Comparison of ENCODE assay signal across 30 cellular contexts in the genomic region with DNA sequence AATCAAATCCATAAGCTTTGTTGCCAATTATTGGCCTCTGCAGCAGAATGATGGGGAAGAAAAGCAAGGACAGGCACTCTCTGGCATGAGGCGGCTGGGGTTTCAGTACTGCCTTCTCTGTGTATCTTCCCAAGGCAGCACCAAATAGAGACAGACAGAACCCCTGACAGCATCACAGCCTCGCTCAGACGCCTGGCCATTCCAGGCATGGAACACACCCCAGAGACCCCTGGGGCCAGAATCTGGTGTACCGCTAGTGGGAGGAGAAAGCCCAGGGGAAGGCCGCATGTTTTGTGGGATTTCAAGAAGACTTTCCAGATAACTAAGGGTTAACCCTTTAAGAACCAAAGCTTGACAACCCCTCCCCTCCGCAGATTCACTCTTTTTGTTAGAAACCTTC.
"Had no signal": no experiment of that assay in that cellular context is flagged by ENCODE, and none has a peak within 500 bp of the region (broad histone marks: within the 10 kb centered on the region; RNA-seq: fewer than 3 reads in every experiment).

No MANE protein-coding gene starts in this region.

- H3K9me3 ChIP-seq: ascending aorta, breast epithelium had no signal

- H3K4me3 Mint-ChIP-seq: activated CD4-positive, alpha-beta memory T cell treated with anti-CD3 and anti-CD28 coated beads for 36 hours; activated CD4-positive, alpha-beta T cell treated with anti-CD3 and anti-CD28 coated beads for 36 hours; activated CD4-positive, alpha-beta T cell treated with anti-CD3 and anti-CD28 coated beads, Interleukin-2, amount 10 ng/mL, durations not matched to agents 24 days and 14 days; activated naive CD4-positive, alpha-beta T cell treated with anti-CD3 and anti-CD28 coated beads, Interleukin-2, amount 10 ng/mL, durations not matched to agents 7 days and 5 days; activated naive CD8-positive, alpha-beta T cell treated with anti-CD3 and anti-CD28 coated beads, Interleukin-2, amount 10 ng/mL, durations not matched to agents 7 days and 5 days; activated T-cell treated with anti-CD3 and anti-CD28 coated beads, Interleukin-2, amount 50 U/mL, for 24 hours; activated T-cell treated with anti-CD3 and anti-CD28 coated beads, Interleukin-2, amount 50 U/mL, for 72 hours; brain; dendritic cell treated with granulocyte-macrophage colony-stimulating factor and Interleukin-4, amounts not matched to agents 40 ng/mL and 50 ng/mL, for 4 days; endodermal cell; T-helper 17 cell; T-helper 2 cell treated with Interferon-gamma antibody and Interleukin-4, amounts not matched to agents 5 μg/mL and 100 μg/mL, for 36 hours had no signal

- H3K36me3 ChIP-seq: ascending aorta, breast epithelium, cardiac muscle cell had no signal

- H3K27ac Mint-ChIP-seq: activated CD4-positive, alpha-beta memory T cell treated with anti-CD3 and anti-CD28 coated beads for 36 hours; activated CD4-positive, alpha-beta T cell treated with anti-CD3 and anti-CD28 coated beads for 36 hours; activated CD4-positive, alpha-beta T cell treated with anti-CD3 and anti-CD28 coated beads, Interleukin-2, amount 10 ng/mL, durations not matched to agents 24 days and 14 days; activated naive CD4-positive, alpha-beta T cell treated with anti-CD3 and anti-CD28 coated beads, Interleukin-2, amount 10 ng/mL, durations not matched to agents 7 days and 5 days; activated naive CD4-positive, alpha-beta T cell treated with anti-CD3 and anti-CD28 coated beads, Interleukin-2, amount 50 U/mL, for 72 hours; activated naive CD8-positive, alpha-beta T cell treated with anti-CD3 and anti-CD28 coated beads, Interleukin-2, amount 10 ng/mL, durations not matched to agents 7 days and 5 days; activated T-cell treated with anti-CD3 and anti-CD28 coated beads, Interleukin-2, amount 50 U/mL, for 24 hours; activated T-cell treated with anti-CD3 and anti-CD28 coated beads, Interleukin-2, amount 50 U/mL, for 72 hours; brain; dendritic cell treated with granulocyte-macrophage colony-stimulating factor and Interleukin-4, amounts not matched to agents 40 ng/mL and 50 ng/mL, for 4 days; endodermal cell; T-helper 17 cell; T-helper 2 cell treated with Interferon-gamma antibody and Interleukin-4, amounts not matched to agents 5 μg/mL and 100 μg/mL, for 36 hours had no signal

- H3K4me1 Mint-ChIP-seq: activated CD4-positive, alpha-beta T cell treated with anti-CD3 and anti-CD28 coated beads for 36 hours; activated CD4-positive, alpha-beta T cell treated with anti-CD3 and anti-CD28 coated beads, Interleukin-2, amount 10 ng/mL, durations not matched to agents 24 days and 14 days; activated naive CD4-positive, alpha-beta T cell treated with anti-CD3 and anti-CD28 coated beads, Interleukin-2, amount 10 ng/mL, durations not matched to agents 7 days and 5 days; activated naive CD8-positive, alpha-beta T cell treated with anti-CD3 and anti-CD28 coated beads, Interleukin-2, amount 10 ng/mL, durations not matched to agents 7 days and 5 days; brain; endodermal cell had no signal

- H3K4me3 ChIP-seq: ascending aorta, breast epithelium, cardiac muscle cell, coronary artery, dorsolateral prefrontal cortex had no signal

- H3K36me3 Mint-ChIP-seq: activated CD4-positive, alpha-beta memory T cell treated with anti-CD3 and anti-CD28 coated beads for 36 hours; activated naive CD4-positive, alpha-beta T cell treated with anti-CD3 and anti-CD28 coated beads, Interleukin-2, amount 10 ng/mL, durations not matched to agents 7 days and 5 days; activated naive CD4-positive, alpha-beta T cell treated with anti-CD3 and anti-CD28 coated beads, Interleukin-2, amount 50 U/mL, for 72 hours; activated naive CD8-positive, alpha-beta T cell treated with anti-CD3 and anti-CD28 coated beads, Interleukin-2, amount 10 ng/mL, durations not matched to agents 7 days and 5 days; brain had no signal

- H3K27ac ChIP-seq: ascending aorta, breast epithelium, cardiac muscle cell, coronary artery, dorsolateral prefrontal cortex had no signal

- DNase-seq: activated CD4-positive, alpha-beta memory T cell treated with anti-CD3 and anti-CD28 coated beads for 36 hours; activated CD4-positive, alpha-beta T cell treated with anti-CD3 and anti-CD28 coated beads for 36 hours; activated CD4-positive, alpha-beta T cell treated with anti-CD3 and anti-CD28 coated beads, Interleukin-2, amount 10 ng/mL, durations not matched to agents 24 days and 14 days; activated CD4-positive, CD25-positive, alpha-beta regulatory T cell; activated CD4-positive, CD25-positive, alpha-beta regulatory T cell treated with anti-CD3 and anti-CD28 coated beads, Interleukin-2, amount 50 U/mL, for 72 hours; activated CD8-positive, alpha-beta memory T cell treated with anti-CD3 and anti-CD28 coated beads, Interleukin-2, amount 50 U/mL, for 48 hours; activated gamma-delta T cell; activated naive CD4-positive, alpha-beta T cell; activated naive CD4-positive, alpha-beta T cell treated with anti-CD3 and anti-CD28 coated beads, Interleukin-2, amount 10 ng/mL, durations not matched to agents 7 days and 5 days; activated naive CD8-positive, alpha-beta T cell treated with anti-CD3 and anti-CD28 coated beads, Interleukin-2, amount 10 ng/mL, durations not matched to agents 7 days and 5 days; activated T-cell treated with anti-CD3 and anti-CD28 coated beads for 4 hours; activated T-cell treated with anti-CD3 and anti-CD28 coated beads, Interleukin-2, amount 50 U/mL, for 24 hours; activated T-cell treated with anti-CD3 and anti-CD28 coated beads, Interleukin-2, amount 50 U/mL, for 72 hours; central memory CD4-positive, alpha-beta T cell; dorsolateral prefrontal cortex; effector memory CD4-positive, alpha-beta T cell; endodermal cell; foreskin fibroblast; T-helper 1 cell; T-helper 17 cell; T1000 had no signal

- H3K27me3 ChIP-seq: ascending aorta, breast epithelium, cardiac muscle cell had no signal

- H3K27me3 Mint-ChIP-seq: activated CD4-positive, alpha-beta memory T cell treated with anti-CD3 and anti-CD28 coated beads for 36 hours; activated T-cell treated with anti-CD3 and anti-CD28 coated beads, Interleukin-2, amount 50 U/mL, for 24 hours had no signal

- H3K4me1 ChIP-seq: ascending aorta, breast epithelium had no signal

- H3K9me3 Mint-ChIP-seq: activated CD4-positive, alpha-beta memory T cell treated with anti-CD3 and anti-CD28 coated beads for 36 hours; activated CD4-positive, alpha-beta T cell treated with anti-CD3 and anti-CD28 coated beads, Interleukin-2, amount 10 ng/mL, durations not matched to agents 24 days and 14 days; activated naive CD4-positive, alpha-beta T cell treated with anti-CD3 and anti-CD28 coated beads, Interleukin-2, amount 10 ng/mL, durations not matched to agents 7 days and 5 days; activated naive CD4-positive, alpha-beta T cell treated with anti-CD3 and anti-CD28 coated beads, Interleukin-2, amount 50 U/mL, for 72 hours; activated naive CD8-positive, alpha-beta T cell treated with anti-CD3 and anti-CD28 coated beads, Interleukin-2, amount 10 ng/mL, durations not matched to agents 7 days and 5 days; activated T-cell treated with anti-CD3 and anti-CD28 coated beads, Interleukin-2, amount 50 U/mL, for 24 hours; activated T-cell treated with anti-CD3 and anti-CD28 coated beads, Interleukin-2, amount 50 U/mL, for 72 hours; brain; dendritic cell treated with granulocyte-macrophage colony-stimulating factor and Interleukin-4, amounts not matched to agents 40 ng/mL and 50 ng/mL, for 4 days; endodermal cell; T-helper 2 cell treated with Interferon-gamma antibody and Interleukin-4, amounts not matched to agents 5 μg/mL and 100 μg/mL, for 36 hours had no signal

- ATAC-seq: activated CD4-positive, alpha-beta T cell treated with anti-CD3 and anti-CD28 coated beads for 36 hours; activated naive CD4-positive, alpha-beta T cell treated with anti-CD3 and anti-CD28 coated beads, Interleukin-2, amount 50 U/mL, for 72 hours; activated T-cell treated with anti-CD3 and anti-CD28 coated beads, Interleukin-2, amount 50 U/mL, for 72 hours; esophagus mucosa; T-helper 17 cell had no signal
